ENCODE assay signal across 27 cellular contexts in the genomic region with DNA sequence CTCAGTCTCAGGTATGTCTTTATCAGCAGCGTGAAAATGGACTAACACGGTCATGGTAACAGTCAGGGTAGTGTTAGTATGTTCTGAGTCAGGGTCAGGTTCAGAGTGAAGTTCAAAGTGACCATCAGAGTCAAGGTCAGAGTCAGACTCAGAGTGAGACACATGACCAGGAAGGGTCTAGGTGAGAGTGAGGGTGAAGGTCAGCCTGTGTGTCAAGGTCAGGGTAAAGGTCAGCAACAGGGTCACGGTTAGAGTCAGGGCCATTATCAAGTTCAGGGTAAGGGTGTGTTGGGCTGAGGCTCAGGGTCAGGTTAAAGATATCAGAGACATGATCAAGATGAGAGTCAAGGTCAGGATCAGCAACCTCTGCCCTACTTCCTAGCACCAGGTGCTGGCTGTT.
"Had no signal": no experiment of that assay in that cellular context is flagged by ENCODE, and none has a peak within 500 bp of the region (broad histone marks: within the 10 kb centered on the region; RNA-seq: fewer than 3 reads in every experiment).

No MANE protein-coding gene starts in this region.

- H3K27me3 Mint-ChIP-seq: activated T-helper 17 cell treated with anti-CD3 and anti-CD28 coated beads, Interleukin-2, amount 50 U/mL, for 72 hours had no signal

- H3K27me3 ChIP-seq: adrenal gland, SJSA1 had no signal

- H3K9me3 Mint-ChIP-seq: activated CD4-positive, alpha-beta memory T cell treated with anti-CD3 and anti-CD28 coated beads for 36 hours; activated CD4-positive, alpha-beta T cell treated with anti-CD3 and anti-CD28 coated beads, Interleukin-2, amount 10 ng/mL, durations not matched to agents 24 days and 14 days; activated T-helper 17 cell treated with anti-CD3 and anti-CD28 coated beads, Interleukin-2, amount 50 U/mL, for 72 hours; T-helper 1 cell treated with Interleukin-12 subunit alpha and Interleukin-12 subunit beta and Interleukin-4 antibody, amounts not matched to agents 30 μg/mL and 1 μg/mL, for 36 hours had no signal

- H3K27ac Mint-ChIP-seq: activated CD4-positive, alpha-beta memory T cell treated with anti-CD3 and anti-CD28 coated beads for 36 hours; activated CD4-positive, alpha-beta T cell treated with anti-CD3 and anti-CD28 coated beads, Interleukin-2, amount 10 ng/mL, durations not matched to agents 24 days and 14 days; activated naive CD8-positive, alpha-beta T cell treated with anti-CD3 and anti-CD28 coated beads, Interleukin-2, amount 10 ng/mL, durations not matched to agents 7 days and 5 days; activated T-helper 17 cell treated with anti-CD3 and anti-CD28 coated beads, Interleukin-2, amount 50 U/mL, for 72 hours; T-helper 1 cell treated with Interleukin-12 subunit alpha and Interleukin-12 subunit beta and Interleukin-4 antibody, amounts not matched to agents 30 μg/mL and 1 μg/mL, for 36 hours; WTC11 had no signal

- H3K4me3 Mint-ChIP-seq: activated CD4-positive, alpha-beta memory T cell treated with anti-CD3 and anti-CD28 coated beads for 36 hours; activated CD4-positive, alpha-beta T cell treated with anti-CD3 and anti-CD28 coated beads, Interleukin-2, amount 10 ng/mL, durations not matched to agents 24 days and 14 days; activated naive CD8-positive, alpha-beta T cell treated with anti-CD3 and anti-CD28 coated beads, Interleukin-2, amount 10 ng/mL, durations not matched to agents 7 days and 5 days; activated T-helper 17 cell treated with anti-CD3 and anti-CD28 coated beads, Interleukin-2, amount 50 U/mL, for 72 hours; T-helper 1 cell treated with Interleukin-12 subunit alpha and Interleukin-12 subunit beta and Interleukin-4 antibody, amounts not matched to agents 30 μg/mL and 1 μg/mL, for 36 hours; WTC11 had no signal

- FAIRE-seq: RCC 7860 had no signal

- ATAC-seq: activated T-helper 17 cell treated with anti-CD3 and anti-CD28 coated beads, Interleukin-2, amount 50 U/mL, for 72 hours; PC-3; SK-N-SH treated with all-trans-retinoic acid at 6 μM for 48 hours; WTC11 had no signal

- H3K27ac ChIP-seq: adrenal gland, SJSA1 had no signal

- DNase-seq: activated CD4-positive, alpha-beta memory T cell treated with anti-CD3 and anti-CD28 coated beads for 36 hours; activated CD4-positive, alpha-beta T cell treated with anti-CD3 and anti-CD28 coated beads, Interleukin-2, amount 10 ng/mL, durations not matched to agents 24 days and 14 days; activated CD4-positive, CD25-positive, alpha-beta regulatory T cell treated with anti-CD3 and anti-CD28 coated beads, Interleukin-2, amount 50 U/mL, for 72 hours; activated naive CD4-positive, alpha-beta T cell treated with anti-CD3 and anti-CD28 coated beads, Interleukin-2, amount 50 U/mL, for 16 hours; activated naive CD8-positive, alpha-beta T cell treated with anti-CD3 and anti-CD28 coated beads, Interleukin-2, amount 10 ng/mL, durations not matched to agents 7 days and 5 days; activated T-cell treated with anti-CD3 and anti-CD28 coated beads for 4 hours; activated T-cell treated with anti-CD3 and anti-CD28 coated beads, Interleukin-2, amount 50 U/mL, for 48 hours; adrenal gland; anterior cingulate cortex; cerebellar nuclear complex; Karpas-422; MM.1S; NCI-H1105 treated with DMSO at 0.1 percent for 48 hours; NCI-H1436 treated with DMSO at 0.1 percent for 48 hours; NCI-H187; NCI-H2081; NCI-H446; NCI-H524; PC-3; SHP77; T-helper 9 cell had no signal

- H3K9me3 ChIP-seq: adrenal gland, SJSA1 had no signal
